8 cellular contexts compared by ENCODE assay signal in genomic region chr3:194255252-194256039, GRCh38.
DNase-seq lines count a peak whose midpoint lies in the region; ATAC-seq and TF ChIP-seq lines count a peak whose summit lies in the region.

No MANE protein-coding gene starts in this region.

- H3K27me3 Mint-ChIP-seq in endothelial cell (ENCODE audit: unreplicated experiment) = peaks cover 9% of the 10 kb centered on the region

- peak; percentile 66 for ATAC-seq in HG03354 (IDR thresholded peaks at IDR 0.05; ENCODE audit: poor library complexity, severe bottlenecking, unreplicated experiment)

- TF ChIP-seq CTCF in endothelial cell (IDR thresholded peaks at IDR 0.05; ENCODE audit: unreplicated experiment) = no peak

- in situ Hi-C loops in G401 (cut with HindIII; ENCODE audit: low sequenced_read_pairs) = no loop called here

- peak overlapping the region; percentile 93 for H3K27ac Mint-ChIP-seq in endothelial cell (ENCODE audit: unreplicated experiment)

- no peaks in the 10 kb centered on the region for H3K9me3 Mint-ChIP-seq in endothelial cell (ENCODE audit: unreplicated experiment)

- DNase-seq in Daoy (ENCODE audit: low read depth) (peak; percentile 44), endothelial cell (ENCODE audit: low spot score) (peak; percentile 76), putamen (ENCODE audit: low spot score) (peak; percentile 22), NCI-H1048 (lab: John Stamatoyannopoulos, UW) (no peak), NAMALWA (ENCODE audit: low spot score) (no peak), G401 (ENCODE audit: low spot score) (no peak)
- DNase-seq in activated CD4-positive, alpha-beta T cell treated with anti-CD3 and anti-CD28 coated beads for 4 hours = peak; percentile 46 to 53

- H3K4me3 Mint-ChIP-seq in endothelial cell (ENCODE audit: unreplicated experiment) = no peak overlapping the region

- no peaks in the 10 kb centered on the region for H3K36me3 Mint-ChIP-seq in endothelial cell (ENCODE audit: low read depth, unreplicated experiment)

- peaks cover 29% of the 10 kb centered on the region for H3K4me1 Mint-ChIP-seq in endothelial cell (ENCODE audit: unreplicated experiment)

Comparison
In these comparisons a context has a peak if more than half of its experiments do, and no peak if none do; other contexts are left out.
1. DNase-seq: peak in Daoy (single experiment), activated CD4-positive, alpha-beta T cell treated with anti-CD3 and anti-CD28 coated beads for 4 hours (2 of 2), endothelial cell (single experiment) and putamen (single experiment); none in NCI-H1048 (single experiment), NAMALWA (single experiment) and G401 (single experiment).